Comparison of ENCODE assay signal across 22 cellular contexts in the genomic region with DNA sequence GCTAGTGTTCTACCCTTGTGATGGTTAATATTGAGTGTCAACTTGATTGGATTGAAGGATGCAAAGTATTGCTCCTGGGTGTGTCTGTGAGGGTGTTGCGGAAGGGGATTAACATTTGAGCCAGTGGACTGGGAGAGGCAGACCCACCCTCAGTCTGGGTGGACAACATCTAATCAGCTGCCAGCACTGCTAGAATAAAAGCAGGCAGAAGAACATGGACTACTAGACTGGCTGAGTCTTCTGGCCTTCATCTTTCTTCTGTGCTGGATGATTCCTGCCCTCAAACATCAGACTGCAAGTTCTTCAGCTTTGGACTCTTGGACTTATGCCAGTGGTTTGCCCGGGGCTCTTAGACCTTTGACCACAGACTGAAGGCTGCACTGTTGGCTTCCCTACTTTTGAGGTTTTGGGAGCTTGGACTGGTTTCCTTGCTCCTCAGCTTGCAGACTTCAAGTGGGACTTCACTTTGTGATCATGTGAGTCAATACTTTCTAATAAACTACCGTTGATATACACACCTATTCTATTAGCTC.
"Had no signal": no experiment of that assay in that cellular context is flagged by ENCODE, and none has a peak within 500 bp of the region (broad histone marks: within the 10 kb centered on the region; RNA-seq: fewer than 3 reads in every experiment).

No MANE protein-coding gene starts in this region.

- ATAC-seq: activated CD4-positive, alpha-beta T cell treated with anti-CD3 and anti-CD28 coated beads for 36 hours; activated CD8-positive, alpha-beta memory T cell treated with anti-CD3 and anti-CD28 coated beads, Interleukin-2, amount 10 ng/mL, durations not matched to agents 7 days and 5 days; activated CD8-positive, alpha-beta T cell treated with anti-CD3 and anti-CD28 coated beads, Interleukin-2, amount 10 ng/mL, durations not matched to agents 7 days and 5 days; activated naive CD8-positive, alpha-beta T cell treated with anti-CD3 and anti-CD28 coated beads, Interleukin-2, amount 50 U/mL, for 24 hours; foreskin keratinocyte; mucosa of descending colon; T-helper 17 cell had no signal

- H3K4me1 ChIP-seq: esophagus muscularis mucosa, foreskin keratinocyte, left ventricle myocardium inferior, suprapubic skin had no signal

- H3K9me3 ChIP-seq: esophagus muscularis mucosa, left ventricle myocardium inferior, mucosa of descending colon, ovary, suprapubic skin had no signal

- FAIRE-seq: urothelium cell line had no signal

- H3K27ac ChIP-seq: esophagus muscularis mucosa, foreskin keratinocyte, left ventricle myocardium inferior, ovary, suprapubic skin had no signal

- DNase-seq: activated CD4-positive, alpha-beta T cell treated with anti-CD3 and anti-CD28 coated beads for 36 hours; activated CD4-positive, CD25-positive, alpha-beta regulatory T cell; activated CD8-positive, alpha-beta memory T cell treated with anti-CD3 and anti-CD28 coated beads, Interleukin-2, amount 10 ng/mL, durations not matched to agents 7 days and 5 days; activated CD8-positive, alpha-beta T cell treated with anti-CD3 and anti-CD28 coated beads, Interleukin-2, amount 10 ng/mL, durations not matched to agents 7 days and 5 days; activated naive CD8-positive, alpha-beta T cell treated with anti-CD3 and anti-CD28 coated beads, Interleukin-2, amount 50 U/mL, for 24 hours; activated T-cell treated with anti-CD3 and anti-CD28 coated beads, Interleukin-2, amount 50 U/mL, for 48 hours; amygdala; central memory CD4-positive, alpha-beta T cell; foreskin keratinocyte; kidney glomerular epithelial cell; left ventricle myocardium inferior; nephron progenitor cell; ovary; retina; stimulated activated naive CD4-positive, alpha-beta T cell; T-helper 17 cell; T1000; trophoblast cell had no signal

- H3K4me3 ChIP-seq: esophagus muscularis mucosa, left ventricle myocardium inferior, mucosa of descending colon, ovary, suprapubic skin had no signal

- H3K36me3 ChIP-seq: esophagus muscularis mucosa, left ventricle myocardium inferior, ovary, suprapubic skin had no signal

- H3K27me3 ChIP-seq: ovary, suprapubic skin had no signal
